ENCODE assay signal across 20 cellular contexts in the genomic region with DNA sequence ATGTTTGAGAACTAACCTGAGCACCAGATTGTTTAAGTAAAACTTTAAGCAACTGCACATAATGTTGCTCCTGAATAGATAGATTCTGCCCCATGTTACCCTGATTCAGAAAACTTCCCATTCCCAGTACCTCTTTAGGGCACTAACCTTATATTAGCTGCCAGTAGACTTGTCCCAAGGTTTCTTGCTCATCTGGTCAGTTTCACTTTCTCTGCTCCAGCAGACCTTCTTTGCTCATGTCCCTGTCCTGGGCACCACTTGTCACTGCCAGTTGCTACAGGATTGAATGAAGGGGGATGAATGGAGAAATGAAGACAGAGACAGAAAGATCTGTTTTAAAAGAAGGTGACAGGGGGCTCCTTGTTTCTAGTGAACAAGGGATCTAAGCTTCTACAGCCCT.
DNase-seq lines count a peak whose midpoint lies in the region; ATAC-seq, FAIRE-seq and TF ChIP-seq lines count a peak whose summit lies in the region.
"Had no signal": no experiment of that assay in that cellular context is flagged by ENCODE, and none has a peak within 500 bp of the region (broad histone marks: within the 10 kb centered on the region; RNA-seq: fewer than 3 reads in every experiment).

No MANE protein-coding gene starts in this region.

- no peaks in the 10 kb centered on the region for H3K9me3 ChIP-seq in colonic mucosa
- no peaks in the 10 kb centered on the region for H3K9me3 ChIP-seq in mucosa of descending colon
- no peaks in the 10 kb centered on the region for H3K9me3 ChIP-seq in small intestine (ENCODE audit: control insufficient read depth, low read depth)

- no peak for FAIRE-seq in small intestine (lab: Jason Lieb, UNC)
- FAIRE-seq: A204.1, GM12878, GM19239, H54 had no signal

- intact Hi-C loops in colonic mucosa (cut with DNase I) (no loop called here), mucosa of descending colon (cut with DNase I, micrococcal nuclease) (no loop called here), lower leg skin (cut with DNase I; ENCODE audit: low total_unique reads) (no loop called here)

- TF ChIP-seq CTCF in colonic mucosa (IDR thresholded peaks at IDR 0.05) (no peak), mucosa of descending colon (IDR thresholded peaks at IDR 0.05) (no peak), lower leg skin (IDR thresholded peaks at IDR 0.05) (no peak)

- H3K27me3 ChIP-seq in colonic mucosa (no peaks in the 10 kb centered on the region), small intestine (ENCODE audit: control insufficient read depth in 2 of 2, insufficient read depth in 2 of 2, low read length in 2 of 2) (no peaks in the 10 kb centered on the region)

- H3K4me3 ChIP-seq in colonic mucosa (no peak overlapping the region), mucosa of descending colon (no peak overlapping the region), small intestine (ENCODE audit: low read depth in 1 of 2, low read length in 2 of 2) (no peak overlapping the region), lower leg skin (ENCODE audit: low read depth, poor library complexity, severe bottlenecking) (no peak overlapping the region)
- H3K4me3 ChIP-seq: GM12878, GM23248 had no signal

- H3K4me1 ChIP-seq in colonic mucosa: no peaks in the 10 kb centered on the region
- no peaks in the 10 kb centered on the region for H3K4me1 ChIP-seq in mucosa of descending colon (ENCODE audit: low read depth)
- no peaks in the 10 kb centered on the region for H3K4me1 ChIP-seq in small intestine (ENCODE audit: control insufficient read depth in 2 of 2, insufficient read depth in 1 of 2, low read depth in 1 of 2, low read length in 1 of 2)

- no peak for TF ChIP-seq POLR2A in lower leg skin (IDR thresholded peaks at IDR 0.05)

- DNase-seq in colonic mucosa (no peak), left lobe of liver (ENCODE audit: low spot score) (no peak), mucosa of descending colon (no peak), small intestine (peak; percentile 55), NCI-H82 (lab: John Stamatoyannopoulos, UW) (no peak), SW 1271 (lab: John Stamatoyannopoulos, UW) (no peak), lower leg skin (ENCODE audit: low spot score in 2 of 2) (no peak)
- DNase-seq: AML-193; CD4-positive, alpha-beta T cell; DMS53; DND-41; EL; GM23248; HCEC 1CT had no signal

- no peaks in the 10 kb centered on the region for H3K36me3 ChIP-seq in colonic mucosa
- H3K36me3 ChIP-seq in mucosa of descending colon (ENCODE audit: low read depth): no peaks in the 10 kb centered on the region
- H3K36me3 ChIP-seq in small intestine (ENCODE audit: control insufficient read depth in 2 of 2, insufficient read depth in 2 of 2, low read length in 2 of 2): no peaks in the 10 kb centered on the region

- ATAC-seq in left lobe of liver: peak; percentile 92
- ATAC-seq in mucosa of descending colon: peak; percentile 43
- no peak for ATAC-seq in HG03460 (IDR thresholded peaks at IDR 0.05; ENCODE audit: unreplicated experiment)
- ATAC-seq: GM12878 had no signal

- peak overlapping the region; percentile 27 for H3K27ac ChIP-seq in colonic mucosa
- peak overlapping the region; percentile 35 to 48 for H3K27ac ChIP-seq in small intestine (ENCODE audit: low read depth in 1 of 2, low read length in 1 of 2)
- H3K27ac ChIP-seq: C4-2B, GM23248 had no signal

- peak overlapping the region in 1 of 2 donors; percentile 58 for H3K9ac ChIP-seq in colonic mucosa (ENCODE audit: low read depth in 2 of 2, low read length in 2 of 2)
- H3K9ac ChIP-seq: GM23248 had no signal
